In the genomic region with DNA sequence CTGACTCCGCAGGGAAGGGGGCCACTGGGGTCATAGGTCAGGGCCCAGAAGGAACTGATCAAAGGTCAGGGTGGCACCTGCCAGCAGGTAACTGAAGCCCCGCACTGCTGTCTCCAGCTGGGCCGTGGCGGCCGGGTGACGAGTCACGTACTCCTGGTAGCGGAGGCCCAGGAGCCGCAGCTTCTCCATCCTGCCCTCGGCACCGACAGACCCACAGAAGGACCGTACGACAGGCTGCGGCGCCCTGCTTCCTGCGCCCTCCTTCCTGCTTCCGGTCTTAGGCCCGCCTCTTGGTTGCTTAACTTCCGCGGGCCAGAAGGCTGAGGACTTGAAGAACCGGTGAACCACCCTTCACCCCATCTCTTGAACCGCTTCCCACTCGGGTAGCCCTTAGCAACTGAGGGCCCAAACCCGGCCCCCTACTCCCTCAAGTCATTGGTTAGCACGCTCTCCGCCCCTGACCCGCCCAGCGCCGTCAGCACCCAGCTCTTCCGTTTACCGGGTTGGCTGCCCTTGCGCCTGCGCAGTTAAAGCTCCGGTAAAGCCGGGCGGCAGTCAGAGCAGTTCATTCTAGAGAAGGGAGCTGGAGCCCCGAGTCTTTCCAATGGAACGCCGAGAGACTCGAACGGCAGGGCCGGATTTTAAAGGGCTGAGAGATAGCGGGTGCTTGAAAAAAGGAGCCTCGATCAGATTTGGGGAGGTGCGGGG, we compare ENCODE assay signal across 8 cellular contexts. TPM values are rescaled to one million over a fixed set of nuclear protein-coding genes. Genes with fewer than 3 reads are reported as not detected.
DNase-seq lines count a peak whose midpoint lies in the region; ATAC-seq and TF ChIP-seq lines count a peak whose summit lies in the region.

TSS of gene PEX16 (minus strand) at position 255 of the 708 bp plus-strand sequence. CDS start at position 189, 66 bp downstream.

- peak within 1 kb of the TSS; percentile 66 to 97 for H3K4me3 ChIP-seq in left lung

- TF ChIP-seq CTCF in left lung (IDR thresholded peaks at IDR 0.05): no peak

- ATAC-seq in GM19372 (IDR thresholded peaks at IDR 0.05; ENCODE audit: low read depth, unreplicated experiment): peak; percentile 84
- ATAC-seq in HG03558 (IDR thresholded peaks at IDR 0.05; ENCODE audit: extremely low read depth, unreplicated experiment): peak; percentile 59
- ATAC-seq in left lung: peak; percentile 80

- peaks cover 0 to 34% of the 10 kb centered on the region in 2 donors for H3K36me3 ChIP-seq in left lung

- peak; percentile 45 to 97 (median 93) for DNase-seq in C1 segment of cervical spinal cord (lab: John Stamatoyannopoulos, UW)
- peak; percentile 94 for DNase-seq in NCI-H748 treated with DMSO at 0.1 percent for 48 hours (lab: John Stamatoyannopoulos, UW)
- peak; percentile 83 to 95 for DNase-seq in activated CD4-positive, alpha-beta T cell treated with anti-CD3 and anti-CD28 coated beads, Interleukin-2, amount 50 U/mL, for 24 hours (ENCODE audit: low read depth in 1 of 2, low spot score in 1 of 2)
- peak; percentile 99 for DNase-seq in dermis blood vessel endothelial cell
- peak; percentile 98 to 99 for DNase-seq in left lung
- DNase-seq in stimulated activated CD4-positive, alpha-beta T cell treated with anti-CD3 and anti-CD28 coated beads, Interleukin-2, amount 100 ng/mL, for 48 hours: peak; percentile 81 to 89

- peaks cover 10 to 17% of the 10 kb centered on the region in 2 donors for H3K27me3 ChIP-seq in left lung

- H3K27ac ChIP-seq in left lung: peak within 1 kb of the TSS; percentile 80 to 96

- intact Hi-C loops in left lung (cut with DNase I): no loop called here

- peaks cover 9 to 37% of the 10 kb centered on the region in 2 donors for H3K4me1 ChIP-seq in left lung

- no peaks in the 10 kb centered on the region for H3K9me3 ChIP-seq in left lung

RNA-seq across cellular contexts. Expression of gene PEX16, which starts in this region (rescaled TPM):
- total RNA-seq in dermis blood vessel endothelial cell (28.9 and 33.4 TPM in 2 replicates), left lung (10 to 100 TPM; 19.6 to 23.4 TPM)

Comparison
In these comparisons a context has a peak if more than half of its experiments do, and no peak if none do; other contexts are left out.
1. Peak in every context shown above with its lines: DNase-seq, ATAC-seq, H3K4me3 ChIP-seq and H3K27ac ChIP-seq.